26 cellular contexts compared by ENCODE assay signal in genomic region chr14:86481105-86481504, GRCh38.
A peak's percentile ranks its signal among the peaks of the same experiment; 100 is the strongest.
DNase-seq lines count a peak whose midpoint lies in the region; ATAC-seq, FAIRE-seq and TF ChIP-seq lines count a peak whose summit lies in the region.
"Had no signal": no experiment of that assay in that cellular context is flagged by ENCODE, and none has a peak within 500 bp of the region (broad histone marks: within the 10 kb centered on the region; RNA-seq: fewer than 3 reads in every experiment).

No MANE protein-coding gene starts in this region.

- no peak overlapping the region for H3K27ac ChIP-seq in mesenchymal stem cell (ENCODE audit: low read length, poor library complexity, severe bottlenecking)
- H3K27ac ChIP-seq: heart left ventricle, parathyroid adenoma, tibial nerve had no signal

- H3K9me3 Mint-ChIP-seq in activated naive CD4-positive, alpha-beta T cell treated with anti-CD3 and anti-CD28 coated beads, Interleukin-2, amount 50 U/mL, for 72 hours: peaks cover 7 to 19% of the 10 kb centered on the region in 2 donors
- H3K9me3 Mint-ChIP-seq: CD8-positive, alpha-beta T cell had no signal

- no peaks in the 10 kb centered on the region for H3K4me1 ChIP-seq in mesenchymal stem cell (ENCODE audit: control insufficient read depth, insufficient read depth, low read depth, low read length)
- H3K4me1 ChIP-seq: heart left ventricle, parathyroid adenoma, tibial nerve had no signal

- H3K79me1 ChIP-seq in mesenchymal stem cell (replicated peaks; ENCODE audit: low read length, poor library complexity, severe bottlenecking): no peaks in the 10 kb centered on the region

- no peak overlapping the region for H4K8ac ChIP-seq in mesenchymal stem cell (ENCODE audit: low read length)

- FAIRE-seq in bronchial epithelial cell (lab: Jason Lieb, UNC): no peak
- FAIRE-seq: GM18507, H1 had no signal

- no peak overlapping the region for H2BK15ac ChIP-seq in mesenchymal stem cell (ENCODE audit: low read depth, poor library complexity, severe bottlenecking)

- H4K91ac ChIP-seq in mesenchymal stem cell (ENCODE audit: low read length): no peak overlapping the region

- no peak overlapping the region for H3K14ac ChIP-seq in mesenchymal stem cell (ENCODE audit: low read length in 2 of 2)

- no peak overlapping the region for H3K27ac Mint-ChIP-seq in activated naive CD4-positive, alpha-beta T cell treated with anti-CD3 and anti-CD28 coated beads, Interleukin-2, amount 50 U/mL, for 72 hours
- H3K27ac Mint-ChIP-seq: CD8-positive, alpha-beta T cell; IgD-negative memory B cell; immature natural killer cell; naive thymus-derived CD8-positive, alpha-beta T cell had no signal

- no peaks in the 10 kb centered on the region for H3K27me3 ChIP-seq in bronchial epithelial cell (ENCODE audit: control insufficient read depth, insufficient read depth, low read length)
- no peaks in the 10 kb centered on the region for H3K27me3 ChIP-seq in mesenchymal stem cell (ENCODE audit: control insufficient read depth in 1 of 2, insufficient read depth in 1 of 2, low read length in 2 of 2)
- H3K27me3 ChIP-seq: heart left ventricle, tibial nerve had no signal

- H3K36me3 Mint-ChIP-seq in activated naive CD4-positive, alpha-beta T cell treated with anti-CD3 and anti-CD28 coated beads, Interleukin-2, amount 50 U/mL, for 72 hours: no peaks in the 10 kb centered on the region
- H3K36me3 Mint-ChIP-seq: CD8-positive, alpha-beta T cell; IgD-negative memory B cell; immature natural killer cell; naive thymus-derived CD8-positive, alpha-beta T cell had no signal

- H3K9ac ChIP-seq in mesenchymal stem cell (ENCODE audit: low read length): no peak overlapping the region
- H3K9ac ChIP-seq: parathyroid adenoma had no signal

- H3K4ac ChIP-seq in mesenchymal stem cell (ENCODE audit: low read depth in 1 of 2, low read length in 2 of 2): no peak overlapping the region

- no peaks in the 10 kb centered on the region for H3K36me3 ChIP-seq in bronchial epithelial cell (ENCODE audit: control insufficient read depth, insufficient read depth, low read length)
- H3K36me3 ChIP-seq in mesenchymal stem cell (ENCODE audit: control insufficient read depth in 1 of 2, insufficient read depth in 2 of 2, low read depth in 1 of 2, low read length in 2 of 2): no peaks in the 10 kb centered on the region
- H3K36me3 ChIP-seq: heart left ventricle, tibial nerve had no signal

- no peak overlapping the region for H2AK5ac ChIP-seq in mesenchymal stem cell (ENCODE audit: low read length, severe bottlenecking)

- no peak for ATAC-seq in GM21825 (IDR thresholded peaks at IDR 0.05; ENCODE audit: unreplicated experiment)
- ATAC-seq in activated naive CD4-positive, alpha-beta T cell treated with anti-CD3 and anti-CD28 coated beads, Interleukin-2, amount 50 U/mL, for 72 hours: no peak
- ATAC-seq in GM21381 (IDR thresholded peaks at IDR 0.05; ENCODE audit: unreplicated experiment): no peak
- ATAC-seq: CD8-positive, alpha-beta T cell; naive thymus-derived CD8-positive, alpha-beta T cell; Right ventricle myocardium inferior; stimulated activated naive CD8-positive, alpha-beta T cell treated with anti-CD3 and anti-CD28 coated beads, Interleukin-15, Interleukin-2, amounts not matched to agents 100 U/mL and 50 U/mL, for 24 hours had no signal

- H3K4me3 ChIP-seq in bronchial epithelial cell (ENCODE audit: low read depth, low read length): no peak overlapping the region
- no peak overlapping the region for H3K4me3 ChIP-seq in mesenchymal stem cell (ENCODE audit: insufficient read depth in 1 of 2, low read depth in 1 of 2, low read length in 2 of 2)
- H3K4me3 ChIP-seq: heart left ventricle, tibial nerve had no signal

- H2BK120ac ChIP-seq in mesenchymal stem cell (ENCODE audit: low read depth, low read length): no peak overlapping the region

- H3K9me3 ChIP-seq in mesenchymal stem cell (ENCODE audit: control insufficient read depth, low read length): no peaks in the 10 kb centered on the region
- H3K9me3 ChIP-seq: heart left ventricle, tibial nerve had no signal

- H2AFZ ChIP-seq in mesenchymal stem cell (ENCODE audit: low read depth, low read length): no peak overlapping the region
- H2AFZ ChIP-seq: parathyroid adenoma had no signal

- no peak overlapping the region for H3K18ac ChIP-seq in mesenchymal stem cell (ENCODE audit: low read depth in 1 of 2, low read length in 2 of 2)

- no peak for TF ChIP-seq CTCF in bronchial epithelial cell (IDR thresholded peaks at IDR 0.05; ENCODE audit: insufficient read depth, low read length, severe bottlenecking)

- H2BK5ac ChIP-seq in mesenchymal stem cell (ENCODE audit: low read depth, low read length, poor library complexity, severe bottlenecking): no peak overlapping the region

- no peak overlapping the region for H2BK12ac ChIP-seq in mesenchymal stem cell (ENCODE audit: low read length in 2 of 2)

- H3K23ac ChIP-seq in mesenchymal stem cell (ENCODE audit: low read length in 2 of 2): no peak overlapping the region

- H3K4me2 ChIP-seq in mesenchymal stem cell (ENCODE audit: low read length, poor library complexity, severe bottlenecking): no peak overlapping the region

- peak; percentile 48 for DNase-seq in Daoy (ENCODE audit: low read depth)
- DNase-seq in LHCN-M2 (ENCODE audit: low read depth): peak; percentile 24
- DNase-seq in bronchial epithelial cell (ENCODE audit: low read depth): peak; percentile 10
- DNase-seq in mesenchymal stem cell: peak; percentile 48
- no peak for DNase-seq in amygdala (lab: John Stamatoyannopoulos, UW)
- no peak for DNase-seq in activated naive CD4-positive, alpha-beta T cell treated with anti-CD3 and anti-CD28 coated beads, Interleukin-2, amount 50 U/mL, for 72 hours (ENCODE audit: low spot score in 2 of 2)
- DNase-seq: activated CD4-positive, alpha-beta T cell treated with anti-CD3 and anti-CD28 coated beads for 48 hours; activated effector memory CD4-positive, alpha-beta T cell treated with Interleukin-2 at 50 U/mL for 16 hours; amniotic stem cell; CD8-positive, alpha-beta T cell; effector CD8-positive, alpha-beta T cell; heart left ventricle; immature natural killer cell; naive thymus-derived CD8-positive, alpha-beta T cell; NCI-H1930; NCI-H446 treated with DMSO at 0.1 percent for 48 hours; stimulated activated CD4-positive, alpha-beta T cell treated with anti-CD3 and anti-CD28 coated beads, Interleukin-1b, Interleukin-23, amount 100 ng/mL, for 48 hours; stimulated activated naive CD8-positive, alpha-beta T cell treated with anti-CD3 and anti-CD28 coated beads, Interleukin-15, Interleukin-2, amounts not matched to agents 100 U/mL and 50 U/mL, for 24 hours had no signal

Comparison
In these comparisons a context has a peak if more than half of its experiments do, and no peak if none do; other contexts are left out.
1. DNase-seq: peak in Daoy (single experiment), LHCN-M2 (single experiment), bronchial epithelial cell (single experiment) and mesenchymal stem cell (single experiment); none in amygdala (0 of 56) and activated naive CD4-positive, alpha-beta T cell treated with anti-CD3 and anti-CD28 coated beads, Interleukin-2, amount 50 U/mL, for 72 hours (0 of 2).